In the genomic region with DNA sequence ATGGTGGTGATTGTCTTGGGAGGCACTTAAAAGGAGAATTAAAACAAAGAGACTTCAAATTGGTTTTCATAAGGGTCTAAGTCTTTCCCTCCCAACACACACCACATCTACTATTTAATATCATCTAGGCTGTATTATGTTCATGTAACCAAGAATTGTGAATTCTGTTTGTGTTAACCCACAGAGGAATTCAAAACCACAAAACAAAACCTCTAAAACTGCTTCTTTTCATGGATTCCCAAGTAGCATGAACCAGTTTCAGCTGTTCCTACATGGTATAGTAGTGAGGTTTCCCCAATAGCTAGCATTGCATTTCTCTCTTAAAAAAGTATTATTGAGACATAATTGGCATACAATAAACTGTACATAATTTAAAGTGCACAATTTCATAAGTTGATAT, we compare ENCODE assay signal across 18 cellular contexts.
A peak's percentile ranks its signal among the peaks of the same experiment; 100 is the strongest.
DNase-seq lines count a peak whose midpoint lies in the region; ATAC-seq, FAIRE-seq and TF ChIP-seq lines count a peak whose summit lies in the region.
"Had no signal": no experiment of that assay in that cellular context is flagged by ENCODE, and none has a peak within 500 bp of the region (broad histone marks: within the 10 kb centered on the region; RNA-seq: fewer than 3 reads in every experiment).

No MANE protein-coding gene starts in this region.

- intact Hi-C loops in mammary epithelial cell (cut with micrococcal nuclease) (no loop called here), breast epithelium (cut with DNase I; ENCODE audit: low total_unique reads) (no loop called here)

- no peak overlapping the region for H3K4me3 Mint-ChIP-seq in astrocyte (ENCODE audit: unreplicated experiment)
- H3K4me3 Mint-ChIP-seq: CD8-positive, alpha-beta memory T cell had no signal

- H3K36me3 ChIP-seq in mammary epithelial cell (ENCODE audit: insufficient read depth, low read length) (no peaks in the 10 kb centered on the region), breast epithelium (no peaks in the 10 kb centered on the region), astrocyte (ENCODE audit: insufficient read depth, low read length) (no peaks in the 10 kb centered on the region), Karpas-422 (ENCODE audit: insufficient read depth, low read length) (no peaks in the 10 kb centered on the region)
- H3K36me3 ChIP-seq: BLaER1, HAP-1 had no signal

- H2AFZ ChIP-seq in mammary epithelial cell (ENCODE audit: low read depth, low read length) (no peak overlapping the region), astrocyte (ENCODE audit: low read depth, low read length) (no peak overlapping the region), Karpas-422 (ENCODE audit: low read length) (no peak overlapping the region)

- no peaks in the 10 kb centered on the region for H3K27me3 ChIP-seq in mammary epithelial cell (ENCODE audit: insufficient read depth, low read length)
- H3K27me3 ChIP-seq in breast epithelium, result no peaks in the 10 kb centered on the region
- H3K27me3 ChIP-seq in astrocyte (ENCODE audit: insufficient read depth, low read length), result no peaks in the 10 kb centered on the region
- no peaks in the 10 kb centered on the region for H3K27me3 ChIP-seq in Karpas-422 (ENCODE audit: low read length)
- H3K27me3 ChIP-seq: BLaER1 had no signal

- H3K79me2 ChIP-seq in mammary epithelial cell (ENCODE audit: insufficient read depth, low read length) (no peaks in the 10 kb centered on the region), astrocyte (ENCODE audit: insufficient read depth, low read length) (no peaks in the 10 kb centered on the region), Karpas-422 (ENCODE audit: low read length) (no peaks in the 10 kb centered on the region)

- no peak overlapping the region for H3K4me3 ChIP-seq in mammary epithelial cell (replicated peaks in 1 of 3; ENCODE audit: insufficient read depth in 1 of 3, low read depth in 2 of 3, low read length in 3 of 3)
- no peak overlapping the region for H3K4me3 ChIP-seq in breast epithelium
- no peak overlapping the region for H3K4me3 ChIP-seq in astrocyte (ENCODE audit: insufficient read depth, low read depth, low read length)
- H3K4me3 ChIP-seq in Karpas-422 (ENCODE audit: low read length), result no peak overlapping the region
- H3K4me3 ChIP-seq: BLaER1, HAP-1, K562 had no signal

- H3K9ac ChIP-seq in mammary epithelial cell (ENCODE audit: insufficient read depth, low read length), result no peak overlapping the region
- H3K9ac ChIP-seq in astrocyte (ENCODE audit: low read length), result no peak overlapping the region
- H3K9ac ChIP-seq in Karpas-422 (ENCODE audit: low read length), result no peak overlapping the region
- H3K9ac ChIP-seq: BLaER1 had no signal

- BruUV-seq in mammary epithelial cell (replicated peaks; lab: Mats Ljungman, UMichigan), result no TSS peak

- dilution Hi-C loops in mammary epithelial cell (cut with HindIII; ENCODE audit: low sequenced_read_pairs), result no loop called here

- CTCF ChIA-PET in mammary epithelial cell (lab: Charles Lee; ENCODE audit: low non-redundant PET), result no interaction called here

- H3K9me3 Mint-ChIP-seq in astrocyte (ENCODE audit: unreplicated experiment), result no peaks in the 10 kb centered on the region
- H3K9me3 Mint-ChIP-seq: CD8-positive, alpha-beta memory T cell had no signal

- H3K27ac ChIP-seq in mammary epithelial cell (ENCODE audit: insufficient read depth, low read depth, low read length) (no peak overlapping the region), breast epithelium (no peak overlapping the region), astrocyte (ENCODE audit: low read depth, low read length) (no peak overlapping the region), Karpas-422 (ENCODE audit: low read length) (no peak overlapping the region)
- H3K27ac ChIP-seq: 22Rv1, BLaER1, HL-60 had no signal

- in situ Hi-C loops in mammary epithelial cell (cut with MboI; ENCODE audit: low sequenced_read_pairs in 2 of 2), result no loop called here

- peaks cover 8% of the 10 kb centered on the region for H3K4me1 Mint-ChIP-seq in astrocyte (ENCODE audit: low read depth, unreplicated experiment)
- H3K4me1 Mint-ChIP-seq: CD8-positive, alpha-beta memory T cell had no signal

- no peaks in the 10 kb centered on the region for H3K27me3 Mint-ChIP-seq in astrocyte (ENCODE audit: low read depth, unreplicated experiment)

- TF ChIP-seq POLR2A in breast epithelium (IDR thresholded peaks at IDR 0.05), result no peak

- no peak for ATAC-seq in esophagus mucosa
- no peak for ATAC-seq in HG03342 (IDR thresholded peaks at IDR 0.05; ENCODE audit: unreplicated experiment)
- no peak for ATAC-seq in HG03280 (IDR thresholded peaks at IDR 0.05; ENCODE audit: unreplicated experiment)
- ATAC-seq: K562 had no signal

- H4K20me1 ChIP-seq in mammary epithelial cell (ENCODE audit: insufficient read depth, low read length), result no peaks in the 10 kb centered on the region
- no peaks in the 10 kb centered on the region for H4K20me1 ChIP-seq in astrocyte (ENCODE audit: insufficient read depth, low read length)
- no peaks in the 10 kb centered on the region for H4K20me1 ChIP-seq in Karpas-422 (ENCODE audit: insufficient read depth, low read depth, low read length)
- H4K20me1 ChIP-seq: BLaER1 had no signal

- no peak overlapping the region for H3K27ac Mint-ChIP-seq in astrocyte (ENCODE audit: unreplicated experiment)
- H3K27ac Mint-ChIP-seq: CD8-positive, alpha-beta memory T cell had no signal

- H3K9me2 ChIP-seq in Karpas-422 (replicated peaks; ENCODE audit: insufficient read depth, low read length), result no peaks in the 10 kb centered on the region

- no peak for TF ChIP-seq CTCF in mammary epithelial cell (conservative IDR thresholded peaks at IDR 0.05 in 1 of 2, IDR thresholded peaks at IDR 0.05 in 1 of 2; ENCODE audit: extremely low read depth in 1 of 2, insufficient read depth in 1 of 2, low read depth in 1 of 2, low read length in 2 of 2)
- TF ChIP-seq CTCF in breast epithelium (IDR thresholded peaks at IDR 0.05), result no peak
- TF ChIP-seq CTCF in astrocyte (IDR thresholded peaks at IDR 0.05; ENCODE audit: insufficient read depth, low read depth, low read length), result no peak

- H3K36me3 Mint-ChIP-seq in astrocyte (ENCODE audit: low read depth, unreplicated experiment), result no peaks in the 10 kb centered on the region
- H3K36me3 Mint-ChIP-seq: CD8-positive, alpha-beta memory T cell had no signal

- DNase-seq in mammary epithelial cell (peak; percentile 26), breast epithelium (ENCODE audit: low spot score in 2 of 2) (no peak), astrocyte (ENCODE audit: low read depth) (peak; percentile 32), fibroblast of peridontal ligament (ENCODE audit: extremely low read depth) (peak; percentile 25), Karpas-422 (no peak)
- DNase-seq: AML-193; CD8-positive, alpha-beta memory T cell; DMS53 had no signal

- no peaks in the 10 kb centered on the region for H3K9me3 ChIP-seq in mammary epithelial cell (replicated peaks; ENCODE audit: insufficient read depth, low read length)
- no peaks in the 10 kb centered on the region for H3K9me3 ChIP-seq in breast epithelium
- no peaks in the 10 kb centered on the region for H3K9me3 ChIP-seq in astrocyte (ENCODE audit: insufficient read depth, low read depth, low read length)
- no peaks in the 10 kb centered on the region for H3K9me3 ChIP-seq in Karpas-422 (ENCODE audit: low read length)
- H3K9me3 ChIP-seq: BLaER1, HAP-1 had no signal

- H3K4me1 ChIP-seq in mammary epithelial cell (ENCODE audit: insufficient read depth, low read length), result no peaks in the 10 kb centered on the region
- no peaks in the 10 kb centered on the region for H3K4me1 ChIP-seq in breast epithelium
- no peaks in the 10 kb centered on the region for H3K4me1 ChIP-seq in astrocyte (ENCODE audit: insufficient read depth, low read length)
- peaks cover 10% of the 10 kb centered on the region for H3K4me1 ChIP-seq in Karpas-422 (ENCODE audit: low read length)

- no peak overlapping the region for H3K4me2 ChIP-seq in mammary epithelial cell (ENCODE audit: insufficient read depth, low read depth, low read length)
- no peak overlapping the region for H3K4me2 ChIP-seq in astrocyte (ENCODE audit: low read length)
- no peak overlapping the region for H3K4me2 ChIP-seq in Karpas-422 (ENCODE audit: low read depth, low read length, poor library complexity, severe bottlenecking)
- H3K4me2 ChIP-seq: BLaER1 had no signal

- no peak for FAIRE-seq in astrocyte (lab: Jason Lieb, UNC)
- FAIRE-seq: GM12891, H1, K562 had no signal

Comparison
In these comparisons a context has a peak if more than half of its experiments do, and no peak if none do; other contexts are left out.
1. DNase-seq: peak in mammary epithelial cell (single experiment), astrocyte (single experiment) and fibroblast of peridontal ligament (single experiment); none in breast epithelium (0 of 2) and Karpas-422 (single experiment).